In genomic region chr10:1020966-1021365, GRCh38 we compare ENCODE assay signal across 29 cellular contexts. TPM values are rescaled to one million over a fixed set of nuclear protein-coding genes. Genes with fewer than 3 reads are reported as not detected.
"Had no signal": no experiment of that assay in that cellular context is flagged by ENCODE, and none has a peak within 500 bp of the region (broad histone marks: within the 10 kb centered on the region; RNA-seq: fewer than 3 reads in every experiment).

No MANE protein-coding gene starts in this region.

- H3K4me3 Mint-ChIP-seq: activated B cell treated with CpG ODN at 0.5 μM for 24 hours; activated CD4-positive, alpha-beta memory T cell treated with anti-CD3 and anti-CD28 coated beads for 36 hours; activated CD4-positive, alpha-beta T cell treated with anti-CD3 and anti-CD28 coated beads for 36 hours; central memory CD8-positive, alpha-beta T cell; immature natural killer cell; mesothelial cell of epicardium; naive thymus-derived CD8-positive, alpha-beta T cell; neural progenitor cell; stimulated activated memory B cell treated with anti-CD40 and anti-IgM and Interleukin-4, amounts not matched to agents 10 μg/mL and 1 μg/mL and 100 μg/mL, for 72 hours had no signal

- DNase-seq: activated B cell treated with CpG ODN at 0.5 μM for 24 hours; activated CD4-positive, alpha-beta memory T cell treated with anti-CD3 and anti-CD28 coated beads for 36 hours; activated CD4-positive, alpha-beta T cell treated with anti-CD3 and anti-CD28 coated beads for 36 hours; activated gamma-delta T cell; effector memory CD4-positive, alpha-beta T cell; glutamatergic neuron; immature natural killer cell; left lung; naive thymus-derived CD8-positive, alpha-beta T cell; posterior cingulate gyrus; sigmoid colon; stimulated activated CD4-positive, alpha-beta T cell treated with anti-CD3 and anti-CD28 coated beads, Interleukin-15, amount 100 ng/mL, for 24 hours; testis; trophoblast cell had no signal

- H3K9ac ChIP-seq: neural progenitor cell had no signal

- H3K27me3 ChIP-seq: esophagus muscularis mucosa, hepatocyte, left lung, neural progenitor cell, sigmoid colon, testis, vagina had no signal

- H2AFZ ChIP-seq: hepatocyte, neural progenitor cell had no signal

- H3K9me3 Mint-ChIP-seq: activated B cell treated with CpG ODN at 0.5 μM for 24 hours; activated CD4-positive, alpha-beta memory T cell treated with anti-CD3 and anti-CD28 coated beads for 36 hours; activated naive CD4-positive, alpha-beta T cell treated with anti-CD3 and anti-CD28 coated beads, Interleukin-2, amount 50 U/mL, for 72 hours; central memory CD8-positive, alpha-beta T cell; immature natural killer cell; mesothelial cell of epicardium; naive thymus-derived CD8-positive, alpha-beta T cell; neural progenitor cell; stimulated activated memory B cell treated with anti-CD40 and anti-IgM and Interleukin-4, amounts not matched to agents 10 μg/mL and 1 μg/mL and 100 μg/mL, for 72 hours had no signal

- H3K4me3 ChIP-seq: esophagus muscularis mucosa, hepatocyte, left lung, lung, neural progenitor cell, sigmoid colon, smooth muscle cell, testis, vagina had no signal

- ATAC-seq: activated CD4-positive, alpha-beta T cell treated with anti-CD3 and anti-CD28 coated beads for 36 hours; activated naive CD4-positive, alpha-beta T cell treated with anti-CD3 and anti-CD28 coated beads, Interleukin-2, amount 50 U/mL, for 72 hours; left lung; naive thymus-derived CD8-positive, alpha-beta T cell; stimulated activated memory B cell treated with anti-CD40 and anti-IgM and Interleukin-4, amounts not matched to agents 10 μg/mL and 1 μg/mL and 100 μg/mL, for 72 hours had no signal

- H3K27ac ChIP-seq: esophagus muscularis mucosa, hepatocyte, left lung, neural progenitor cell, sigmoid colon, testis, vagina had no signal

- H3K4me1 Mint-ChIP-seq: activated B cell treated with CpG ODN at 0.5 μM for 24 hours; activated CD4-positive, alpha-beta T cell treated with anti-CD3 and anti-CD28 coated beads for 36 hours; central memory CD8-positive, alpha-beta T cell; immature natural killer cell; mesothelial cell of epicardium; neural progenitor cell; stimulated activated memory B cell treated with anti-CD40 and anti-IgM and Interleukin-4, amounts not matched to agents 10 μg/mL and 1 μg/mL and 100 μg/mL, for 72 hours had no signal

- H3K9me3 ChIP-seq: esophagus muscularis mucosa, left lung, sigmoid colon, testis, vagina had no signal

- H3K4me1 ChIP-seq: esophagus muscularis mucosa, left lung, neural progenitor cell, sigmoid colon, vagina had no signal

- H3K79me2 ChIP-seq: hepatocyte had no signal

- H3K27ac Mint-ChIP-seq: activated B cell treated with CpG ODN at 0.5 μM for 24 hours; activated CD4-positive, alpha-beta memory T cell treated with anti-CD3 and anti-CD28 coated beads for 36 hours; activated CD4-positive, alpha-beta T cell treated with anti-CD3 and anti-CD28 coated beads for 36 hours; mesothelial cell of epicardium; neural progenitor cell; stimulated activated memory B cell treated with anti-CD40 and anti-IgM and Interleukin-4, amounts not matched to agents 10 μg/mL and 1 μg/mL and 100 μg/mL, for 72 hours had no signal

- H3K27me3 Mint-ChIP-seq: activated B cell treated with CpG ODN at 0.5 μM for 24 hours; activated CD4-positive, alpha-beta memory T cell treated with anti-CD3 and anti-CD28 coated beads for 36 hours; activated CD4-positive, alpha-beta T cell treated with anti-CD3 and anti-CD28 coated beads for 36 hours; central memory CD8-positive, alpha-beta T cell; naive thymus-derived CD8-positive, alpha-beta T cell; stimulated activated memory B cell treated with anti-CD40 and anti-IgM and Interleukin-4, amounts not matched to agents 10 μg/mL and 1 μg/mL and 100 μg/mL, for 72 hours had no signal

- H3K4me2 ChIP-seq: hepatocyte, neural progenitor cell, smooth muscle cell had no signal

RNA-seq across cellular contexts. Expression of gene IDI2, which starts 4.7 kb away (rescaled TPM):
- total RNA-seq: activated B cell treated with CpG ODN at 0.5 μM for 24 hours; activated CD4-positive, alpha-beta memory T cell treated with anti-CD3 and anti-CD28 coated beads for 36 hours; activated CD4-positive, alpha-beta T cell treated with anti-CD3 and anti-CD28 coated beads for 36 hours; activated naive CD4-positive, alpha-beta T cell treated with anti-CD3 and anti-CD28 coated beads, Interleukin-2, amount 50 U/mL, for 72 hours; astrocyte; dermis microvascular lymphatic vessel endothelial cell; endothelial cell of umbilical vein; esophagus muscularis mucosa; frontal cortex; left lung; mesothelial cell of epicardium; naive thymus-derived CD8-positive, alpha-beta T cell; omental fat pad; sigmoid colon; smooth muscle cell; vagina had no signal
- polyA plus RNA-seq: endothelial cell of umbilical vein; naive thymus-derived CD8-positive, alpha-beta T cell; sigmoid colon; smooth muscle cell had no signal
